ENCODE assay signal across 20 cellular contexts in genomic region chr17:263271-263670, GRCh38.
"Had no signal": no experiment of that assay in that cellular context is flagged by ENCODE, and none has a peak within 500 bp of the region (broad histone marks: within the 10 kb centered on the region; RNA-seq: fewer than 3 reads in every experiment).

No MANE protein-coding gene starts in this region.

- H3K36me3 ChIP-seq: brain microvascular endothelial cell, SJCRH30, suprapubic skin had no signal

- H3K36me3 Mint-ChIP-seq: activated naive CD8-positive, alpha-beta T cell treated with anti-CD3 and anti-CD28 coated beads for 36 hours had no signal

- H3K27ac Mint-ChIP-seq: activated naive CD8-positive, alpha-beta T cell treated with anti-CD3 and anti-CD28 coated beads for 36 hours; activated T-cell treated with anti-CD3 and anti-CD28 coated beads, Interleukin-2, amount 50 U/mL, for 72 hours; dendritic cell treated with granulocyte-macrophage colony-stimulating factor and Interleukin-4, amounts not matched to agents 40 ng/mL and 50 ng/mL, for 4 days; immature natural killer cell had no signal

- H3K4me3 ChIP-seq: pancreas, SJCRH30, suprapubic skin, upper lobe of left lung had no signal

- H3K4me1 Mint-ChIP-seq: immature natural killer cell had no signal

- FAIRE-seq: pancreas, TTC549 had no signal

- DNase-seq: activated CD4-positive, alpha-beta T cell treated with anti-CD3 and anti-CD28 coated beads, Interleukin-2, amount 50 U/mL, for 4 hours; activated CD4-positive, CD25-positive, alpha-beta regulatory T cell; activated naive CD8-positive, alpha-beta T cell treated with anti-CD3 and anti-CD28 coated beads for 36 hours; activated T-cell treated with anti-CD3 and anti-CD28 coated beads, Interleukin-2, amount 50 U/mL, for 72 hours; anterior cingulate cortex; brain microvascular endothelial cell; cerebellar nuclear complex; effector memory CD4-positive, alpha-beta T cell; foreskin keratinocyte; immature natural killer cell; midbrain; SJCRH30; stimulated activated CD4-positive, alpha-beta T cell treated with anti-CD3 and anti-CD28 coated beads, Interleukin-2, amount 100 ng/mL, for 48 hours; stimulated activated naive CD4-positive, alpha-beta T cell treated with Interleukin-2 at 50 U/mL for 16 hours; T-helper 2 cell had no signal

- H3K27ac ChIP-seq: brain microvascular endothelial cell, foreskin keratinocyte, pancreas, SJCRH30, suprapubic skin, upper lobe of left lung had no signal

- H3K4me3 Mint-ChIP-seq: activated naive CD8-positive, alpha-beta T cell treated with anti-CD3 and anti-CD28 coated beads for 36 hours; activated T-cell treated with anti-CD3 and anti-CD28 coated beads, Interleukin-2, amount 50 U/mL, for 72 hours; dendritic cell treated with granulocyte-macrophage colony-stimulating factor and Interleukin-4, amounts not matched to agents 40 ng/mL and 50 ng/mL, for 4 days; immature natural killer cell had no signal

- H3K27me3 ChIP-seq: foreskin keratinocyte, pancreas, SJCRH30, suprapubic skin, upper lobe of left lung had no signal

- H3K9me3 Mint-ChIP-seq: activated naive CD8-positive, alpha-beta T cell treated with anti-CD3 and anti-CD28 coated beads for 36 hours; activated T-cell treated with anti-CD3 and anti-CD28 coated beads, Interleukin-2, amount 50 U/mL, for 72 hours; immature natural killer cell had no signal

- H3K9me3 ChIP-seq: pancreas, SJCRH30, suprapubic skin, upper lobe of left lung had no signal

- H3K4me1 ChIP-seq: foreskin keratinocyte, pancreas, SJCRH30 had no signal

- ATAC-seq: activated T-cell treated with anti-CD3 and anti-CD28 coated beads, Interleukin-2, amount 50 U/mL, for 72 hours; foreskin keratinocyte; pancreas had no signal
